Comparison of ENCODE assay signal across 22 cellular contexts in genomic region chr7:41565655-41566054, GRCh38.
"Had no signal": no experiment of that assay in that cellular context is flagged by ENCODE, and none has a peak within 500 bp of the region (broad histone marks: within the 10 kb centered on the region; RNA-seq: fewer than 3 reads in every experiment).

No MANE protein-coding gene starts in this region.

- H3K4me1 ChIP-seq: colonic mucosa, esophagus muscularis mucosa, foreskin keratinocyte, gastroesophageal sphincter, heart left ventricle had no signal

- H3K4me3 ChIP-seq: colonic mucosa, esophagus muscularis mucosa, gastroesophageal sphincter, heart left ventricle, hepatocyte, left lung, lung had no signal

- H3K36me3 ChIP-seq: colonic mucosa, esophagus muscularis mucosa, gastroesophageal sphincter, heart left ventricle, left lung had no signal

- DNase-seq: colonic mucosa; cortex of kidney; effector memory CD4-positive, alpha-beta T cell; foreskin keratinocyte; heart left ventricle; hypothalamus; left cardiac atrium; left lung; left ventricle myocardium superior; mammary epithelial cell; mesendoderm; midbrain had no signal

- H3K27ac Mint-ChIP-seq: dendritic cell treated with granulocyte-macrophage colony-stimulating factor and Interleukin-4, amounts not matched to agents 40 ng/mL and 50 ng/mL, for 4 days; memory B cell had no signal

- H3K9me3 ChIP-seq: colonic mucosa, esophagus muscularis mucosa, gastroesophageal sphincter, heart left ventricle, left lung had no signal

- H2AFZ ChIP-seq: hepatocyte had no signal

- ATAC-seq: foreskin keratinocyte, gastroesophageal sphincter, heart left ventricle, left cardiac atrium, left lung, left ventricle myocardium superior had no signal

- H3K36me3 Mint-ChIP-seq: memory B cell had no signal

- H3K27ac ChIP-seq: colonic mucosa, esophagus muscularis mucosa, foreskin keratinocyte, gastroesophageal sphincter, heart left ventricle, hepatocyte, left lung had no signal

- H3K27me3 ChIP-seq: colonic mucosa, esophagus muscularis mucosa, foreskin keratinocyte, gastroesophageal sphincter, heart left ventricle, left lung had no signal

- FAIRE-seq: endothelial cell of umbilical vein, frontal cortex, islet of Langerhans, keratinocyte had no signal

- H3K4me3 Mint-ChIP-seq: dendritic cell treated with granulocyte-macrophage colony-stimulating factor and Interleukin-4, amounts not matched to agents 40 ng/mL and 50 ng/mL, for 4 days; memory B cell had no signal

- H3K9me3 Mint-ChIP-seq: dendritic cell treated with granulocyte-macrophage colony-stimulating factor and Interleukin-4, amounts not matched to agents 40 ng/mL and 50 ng/mL, for 4 days; memory B cell had no signal

- H3K4me2 ChIP-seq: hepatocyte had no signal

- H3K79me2 ChIP-seq: hepatocyte had no signal

- H3K27me3 Mint-ChIP-seq: dendritic cell treated with granulocyte-macrophage colony-stimulating factor and Interleukin-4, amounts not matched to agents 40 ng/mL and 50 ng/mL, for 4 days; memory B cell had no signal
